ENCODE assay signal across 15 cellular contexts in the genomic region with DNA sequence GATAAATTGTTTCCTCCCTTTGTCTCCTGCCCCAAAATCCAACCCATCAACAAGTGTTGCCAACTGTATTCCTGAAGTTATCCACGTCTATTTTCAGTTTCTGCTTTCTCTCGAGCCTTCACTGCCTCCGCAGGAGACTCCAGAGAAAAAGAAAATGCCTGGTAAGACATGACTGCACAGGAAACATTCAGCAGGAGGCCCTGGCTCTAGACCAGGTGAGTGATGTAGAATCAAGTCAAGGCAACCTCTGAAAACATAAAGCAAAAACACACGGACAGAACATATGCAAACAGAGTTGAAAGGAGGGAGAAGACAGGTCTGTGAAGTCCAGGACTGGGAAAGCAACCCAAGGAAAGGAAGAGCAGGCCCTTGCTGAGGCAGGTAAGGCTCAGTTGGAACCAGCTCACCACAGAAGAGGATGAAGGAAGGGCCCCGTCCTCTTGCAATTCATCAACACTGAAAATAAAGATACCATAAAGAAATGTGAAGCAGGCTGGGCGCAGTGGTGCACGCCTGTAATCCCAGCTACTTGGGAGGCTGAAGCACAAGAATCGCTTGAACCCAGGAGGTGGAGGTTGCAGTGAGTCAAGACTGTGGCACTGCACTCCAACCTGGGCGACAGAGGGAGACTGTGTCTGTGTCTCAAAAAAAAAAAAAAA. TPM values are rescaled to one million over a fixed set of nuclear protein-coding genes. Genes with fewer than 3 reads are reported as not detected.
DNase-seq lines count a peak whose midpoint lies in the region; ATAC-seq lines count a peak whose summit lies in the region.
"Had no signal": no experiment of that assay in that cellular context is flagged by ENCODE, and none has a peak within 500 bp of the region (broad histone marks: within the 10 kb centered on the region; RNA-seq: fewer than 3 reads in every experiment).

No MANE protein-coding gene starts in this region.

- CTCF ChIA-PET in T-cell (lab: Charles Lee) = interaction anchor here in 1 of 2 donors (0.6 kb wide), 1 partner anchor 36 kb away, joined by 3 read pairs; no protein-coding TSS in a partner anchor

- no peaks in the 10 kb centered on the region for H3K9me3 Mint-ChIP-seq in activated naive CD4-positive, alpha-beta T cell treated with anti-CD3 and anti-CD28 coated beads, Interleukin-2, amount 50 U/mL, for 24 hours
- H3K9me3 Mint-ChIP-seq in T-cell = no peaks in the 10 kb centered on the region
- H3K9me3 Mint-ChIP-seq: WTC11 had no signal

- no peaks in the 10 kb centered on the region for H3K27me3 Mint-ChIP-seq in activated naive CD4-positive, alpha-beta T cell treated with anti-CD3 and anti-CD28 coated beads, Interleukin-2, amount 50 U/mL, for 24 hours
- H3K27me3 Mint-ChIP-seq in T-cell = no peaks in the 10 kb centered on the region

- peak overlapping the region; percentile 9 for H3K4me3 Mint-ChIP-seq in activated naive CD4-positive, alpha-beta T cell treated with anti-CD3 and anti-CD28 coated beads, Interleukin-2, amount 50 U/mL, for 24 hours
- peak overlapping the region; percentile 39 to 51 (median 41) for H3K4me3 Mint-ChIP-seq in T-cell
- H3K4me3 Mint-ChIP-seq: WTC11 had no signal

- DNase-seq in activated naive CD4-positive, alpha-beta T cell (lab: John Stamatoyannopoulos, UW) = no peak
- peak in 13 of 34 experiments; percentile 3 to 38 (median 8) for DNase-seq in T-cell
- peak; percentile 33 for DNase-seq in central memory CD4-positive, alpha-beta T cell
- DNase-seq in posterior vena cava (ENCODE audit: low spot score) = peak; percentile 25
- DNase-seq in superior temporal gyrus (ENCODE audit: extremely low spot score) = no peak
- DNase-seq in NCI-H226 = no peak
- no peak for DNase-seq in middle frontal gyrus (ENCODE audit: extremely low spot score, low spot score)
- DNase-seq: GF-D8, kidney glomerular epithelial cell, NCI-H1417, NCI-H526, SHP77 treated with DMSO at 0.1 percent for 48 hours had no signal

- peak overlapping the region; percentile 49 for H3K27ac Mint-ChIP-seq in activated naive CD4-positive, alpha-beta T cell treated with anti-CD3 and anti-CD28 coated beads, Interleukin-2, amount 50 U/mL, for 24 hours
- H3K27ac Mint-ChIP-seq in T-cell = peak overlapping the region; percentile 90 to 92
- H3K27ac Mint-ChIP-seq: WTC11 had no signal

- POLR2A ChIA-PET in T-cell (lab: Charles Lee) = interaction anchor here in 1 of 2 donors (0.6 kb wide), 1 partner anchor 78 kb away, joined by 3 read pairs; no protein-coding TSS in a partner anchor

- H3K36me3 Mint-ChIP-seq in activated naive CD4-positive, alpha-beta T cell treated with anti-CD3 and anti-CD28 coated beads, Interleukin-2, amount 50 U/mL, for 24 hours = peaks cover 26% of the 10 kb centered on the region
- peaks cover 40% of the 10 kb centered on the region for H3K36me3 Mint-ChIP-seq in T-cell

- ATAC-seq in T-cell (replicated peaks in 1 of 4) = peak; percentile 92 to 94 (median 93)
- ATAC-seq: WTC11 had no signal

- intact Hi-C loops in posterior vena cava (cut with DNase I) = no loop called here

- peaks cover 28% of the 10 kb centered on the region for H3K4me1 Mint-ChIP-seq in activated naive CD4-positive, alpha-beta T cell treated with anti-CD3 and anti-CD28 coated beads, Interleukin-2, amount 50 U/mL, for 24 hours
- peaks cover 28 to 36% (median 30%) of the 10 kb centered on the region in 3 donors for H3K4me1 Mint-ChIP-seq in T-cell
- H3K4me1 Mint-ChIP-seq: WTC11 had no signal

RNA-seq across cellular contexts. Expression of a gene that starts 8.9 kb away (rescaled TPM):
- total RNA-seq in T-cell (10 to 100 TPM; 48.6 to 66.6 (median 58.7) TPM), posterior vena cava (10 to 100 TPM; 21.2 to 23.9 TPM)

RNA-seq across cellular contexts. Expression of a gene that starts 9.7 kb away (rescaled TPM):
- not detected for total RNA-seq in T-cell
- not detected for total RNA-seq in posterior vena cava
- total RNA-seq: vagina had no signal

RNA-seq across cellular contexts. Expression of a gene that starts 34.4 kb away (rescaled TPM):
- 10 to 100 TPM; 42.2 to 82.3 (median 70.3) TPM for total RNA-seq in T-cell
- total RNA-seq in posterior vena cava = 10 to 100 TPM; 18.6 to 19.5 TPM

RNA-seq across cellular contexts. Expression of a gene that starts 53.9 kb away (rescaled TPM):
- total RNA-seq in T-cell (10 to 100 TPM in 1 of 5 donors, 1 to 10 TPM in 4; 7.1 to 18.2 (median 8.4) TPM), posterior vena cava (10 to 100 TPM in 1 of 2 donors, 1 to 10 TPM in 1; 8.9 to 13.0 TPM)

RNA-seq across cellular contexts. Expression of a gene that starts 57.3 kb away (rescaled TPM):
- total RNA-seq in T-cell (10 to 100 TPM; 21.9 to 72.3 (median 61.6) TPM), posterior vena cava (10 to 100 TPM; 25.5 to 31.7 TPM)

Comparison
In these comparisons a context has a peak if more than half of its experiments do, and no peak if none do; other contexts are left out.
1. DNase-seq: peak in central memory CD4-positive, alpha-beta T cell (single experiment) and posterior vena cava (single experiment); none in activated naive CD4-positive, alpha-beta T cell (0 of 4), superior temporal gyrus (single experiment), NCI-H226 (single experiment) and middle frontal gyrus (single experiment).